Comparison of ENCODE assay signal across 9 cellular contexts in the genomic region with DNA sequence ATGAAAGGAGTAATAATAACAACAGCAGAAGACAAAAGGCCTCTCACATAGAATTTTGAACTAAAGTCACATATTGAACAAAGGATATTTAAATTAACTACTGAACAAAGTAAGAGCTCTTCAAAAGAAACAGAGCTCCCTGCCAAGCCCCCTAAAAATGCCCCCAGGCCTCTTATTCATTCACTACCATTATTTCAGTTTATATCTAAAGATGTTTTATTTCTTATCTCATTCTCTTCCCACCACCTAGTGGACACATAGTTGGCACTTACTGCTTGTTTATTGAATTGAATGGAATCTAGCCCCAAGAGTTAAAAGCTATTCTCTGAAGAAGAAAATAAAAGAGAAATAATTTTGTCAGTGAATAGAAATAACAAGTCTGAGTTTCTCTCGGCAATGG. TPM values are rescaled to one million over a fixed set of nuclear protein-coding genes. Genes with fewer than 3 reads are reported as not detected.
DNase-seq lines count a peak whose midpoint lies in the region; ATAC-seq and TF ChIP-seq lines count a peak whose summit lies in the region.
"Had no signal": no experiment of that assay in that cellular context is flagged by ENCODE, and none has a peak within 500 bp of the region (broad histone marks: within the 10 kb centered on the region; RNA-seq: fewer than 3 reads in every experiment).

No MANE protein-coding gene starts in this region.

- H3K9me2 ChIP-seq in SK-N-SH, result no peaks in the 10 kb centered on the region
- H3K9me2 ChIP-seq in hepatocyte (replicated peaks; ENCODE audit: insufficient read depth), result no peaks in the 10 kb centered on the region

- TF ChIP-seq CTCF in SK-N-SH (IDR thresholded peaks at IDR 0.05) (peak; percentile 59), hepatocyte (IDR thresholded peaks at IDR 0.05; ENCODE audit: poor library complexity) (peak; percentile 12), transverse colon (IDR thresholded peaks at IDR 0.05) (no peak)

- H2AFZ ChIP-seq in SK-N-SH (ENCODE audit: low read depth) (no peak overlapping the region), hepatocyte (no peak overlapping the region)

- peaks cover 38% of the 10 kb centered on the region for H3F3A ChIP-seq in SK-N-SH (replicated peaks; ENCODE audit: insufficient read depth)

- POLR2A ChIA-PET in SK-N-SH (lab: Yijun Ruan, JAX), result no interaction called here

- H3K4me3 Mint-ChIP-seq in activated naive CD8-positive, alpha-beta T cell treated with anti-CD3 and anti-CD28 coated beads for 36 hours, result no peak overlapping the region
- H3K4me3 Mint-ChIP-seq in activated naive CD8-positive, alpha-beta T cell treated with anti-CD3 and anti-CD28 coated beads, Interleukin-2, amount 50 U/mL, for 24 hours, result no peak overlapping the region

- no peak for TF ChIP-seq POLR2A in transverse colon (IDR thresholded peaks at IDR 0.05)

- H3K36me3 ChIP-seq in SK-N-SH (replicated peaks in 1 of 2; ENCODE audit: control insufficient read depth in 1 of 2, insufficient read depth in 2 of 2, low read length in 1 of 2) (peaks cover under 1 to 25% of the 10 kb centered on the region in 2 experiments), hepatocyte (replicated peaks; ENCODE audit: insufficient read depth, low read depth) (no peaks in the 10 kb centered on the region), transverse colon (peaks cover 0 to 5% (median 2%) of the 10 kb centered on the region in 4 donors), H7 (replicated peaks; ENCODE audit: control insufficient read depth, insufficient read depth, low read length) (peaks cover 5% of the 10 kb centered on the region)

- H3K36me3 Mint-ChIP-seq in activated naive CD8-positive, alpha-beta T cell treated with anti-CD3 and anti-CD28 coated beads for 36 hours, result no peaks in the 10 kb centered on the region
- H3K36me3 Mint-ChIP-seq in activated naive CD8-positive, alpha-beta T cell treated with anti-CD3 and anti-CD28 coated beads, Interleukin-2, amount 50 U/mL, for 24 hours (ENCODE audit: low read depth), result peaks cover 4% of the 10 kb centered on the region

- peaks cover 17% of the 10 kb centered on the region for H3K4me1 Mint-ChIP-seq in activated naive CD8-positive, alpha-beta T cell treated with anti-CD3 and anti-CD28 coated beads for 36 hours
- H3K4me1 Mint-ChIP-seq in activated naive CD8-positive, alpha-beta T cell treated with anti-CD3 and anti-CD28 coated beads, Interleukin-2, amount 50 U/mL, for 24 hours, result peaks cover 28% of the 10 kb centered on the region

- no peak overlapping the region for H3K9ac ChIP-seq in SK-N-SH

- H3K79me2 ChIP-seq in SK-N-SH (ENCODE audit: insufficient read depth) (peaks cover 100% of the 10 kb centered on the region), hepatocyte (peaks cover 45% of the 10 kb centered on the region)

- TF ChIP-seq RAD21 in SK-N-SH (IDR thresholded peaks at IDR 0.05; ENCODE audit: low read length), result peak; percentile 46

- H3K27ac ChIP-seq in SK-N-SH (ENCODE audit: low read depth in 2 of 2, low read length in 1 of 2) (peak overlapping the region; percentile 30 to 57; a peak in 3 of 4 replicates), hepatocyte (peak overlapping the region; percentile 0), transverse colon (peak overlapping the region; percentile 2 to 50 (median 12))

- no peak overlapping the region for H3K4me2 ChIP-seq in SK-N-SH
- no peak overlapping the region for H3K4me2 ChIP-seq in hepatocyte

- H3K9me3 Mint-ChIP-seq in activated naive CD8-positive, alpha-beta T cell treated with anti-CD3 and anti-CD28 coated beads for 36 hours, result no peaks in the 10 kb centered on the region
- H3K9me3 Mint-ChIP-seq in activated naive CD8-positive, alpha-beta T cell treated with anti-CD3 and anti-CD28 coated beads, Interleukin-2, amount 50 U/mL, for 24 hours, result no peaks in the 10 kb centered on the region

- no peak overlapping the region for H3K4me3 ChIP-seq in SK-N-SH (ENCODE audit: low read depth in 2 of 2, low read length in 1 of 2)
- H3K4me3 ChIP-seq in hepatocyte, result no peak overlapping the region
- no peak overlapping the region for H3K4me3 ChIP-seq in transverse colon
- no peak overlapping the region for H3K4me3 ChIP-seq in H7 (ENCODE audit: insufficient read depth, low read depth, low read length)

- CTCF ChIA-PET in SK-N-SH (lab: Yijun Ruan, JAX), result interaction anchor here (0.6 to 2.0 kb wide), 11 partner anchors 12 to 168 kb away, joined by 3 to 7 read pairs (median 4); no protein-coding TSS in a partner anchor

- TF ChIP-seq EP300 in SK-N-SH (IDR thresholded peaks at IDR 0.05; ENCODE audit: borderline replicate concordance in 1 of 2, low read depth in 1 of 2, low read length in 1 of 2) (no peak), transverse colon (IDR thresholded peaks at IDR 0.05; ENCODE audit: low read depth) (no peak)

- no peaks in the 10 kb centered on the region for H3K9me3 ChIP-seq in SK-N-SH
- no peaks in the 10 kb centered on the region for H3K9me3 ChIP-seq in hepatocyte (ENCODE audit: low read depth)
- H3K9me3 ChIP-seq in transverse colon, result no peaks in the 10 kb centered on the region

- H3K27me3 ChIP-seq in SK-N-SH (ENCODE audit: insufficient read depth) (no peaks in the 10 kb centered on the region), hepatocyte (no peaks in the 10 kb centered on the region), transverse colon (no peaks in the 10 kb centered on the region), H7 (ENCODE audit: control insufficient read depth, insufficient read depth, low read length) (no peaks in the 10 kb centered on the region)

- peaks cover 65% of the 10 kb centered on the region for H4K20me1 ChIP-seq in SK-N-SH (ENCODE audit: insufficient read depth)
- no peaks in the 10 kb centered on the region for H4K20me1 ChIP-seq in hepatocyte (ENCODE audit: insufficient read depth, poor library complexity, severe bottlenecking)

- peaks cover 0 to 39% of the 10 kb centered on the region in 2 experiments; a peak in 2 of 4 replicates for H3K4me1 ChIP-seq in SK-N-SH (ENCODE audit: control insufficient read depth in 1 of 2, insufficient read depth in 2 of 2, low read depth in 1 of 2, low read length in 1 of 2)
- peaks cover 6% of the 10 kb centered on the region for H3K4me1 ChIP-seq in hepatocyte (ENCODE audit: insufficient read depth)
- H3K4me1 ChIP-seq in transverse colon, result peaks cover 10 to 44% (median 23%) of the 10 kb centered on the region in 4 donors

- in situ Hi-C loops in transverse colon (cut with MboI; ENCODE audit: low pct_ligation_motif_present in 1 of 4, low pct_unique_long_range_greater_than_20kb in 1 of 4, low sequenced_read_pairs in 3 of 4), result no loop called here

- intact Hi-C loops in transverse colon (cut with DNase I; ENCODE audit: low total_unique reads), result no loop called here

- no peaks in the 10 kb centered on the region for H3K27me3 Mint-ChIP-seq in activated naive CD8-positive, alpha-beta T cell treated with anti-CD3 and anti-CD28 coated beads for 36 hours
- H3K27me3 Mint-ChIP-seq in activated naive CD8-positive, alpha-beta T cell treated with anti-CD3 and anti-CD28 coated beads, Interleukin-2, amount 50 U/mL, for 24 hours, result no peaks in the 10 kb centered on the region

- peak overlapping the region; percentile 8 for H3K27ac Mint-ChIP-seq in activated naive CD8-positive, alpha-beta T cell treated with anti-CD3 and anti-CD28 coated beads for 36 hours
- no peak overlapping the region for H3K27ac Mint-ChIP-seq in activated naive CD8-positive, alpha-beta T cell treated with anti-CD3 and anti-CD28 coated beads, Interleukin-2, amount 50 U/mL, for 24 hours

- WGBS in SK-N-SH (ENCODE audit: low lambda C conversion rate), result 58% methylated on average over 1 of the region's 1 CpG
- WGBS in hepatocyte (ENCODE audit: low lambda C conversion rate, missing lambda C conversion rate), result 67% methylated on average over 1 of the region's 1 CpG
- WGBS in transverse colon (ENCODE audit: low coverage in 1 of 2), 2 donors, result 50 to 59% methylated on average over 1 of the region's 1 CpG

- no peak for DNase-seq in activated naive CD8-positive, alpha-beta T cell treated with anti-CD3 and anti-CD28 coated beads for 36 hours
- DNase-seq in activated naive CD8-positive, alpha-beta T cell treated with anti-CD3 and anti-CD28 coated beads, Interleukin-2, amount 50 U/mL, for 24 hours, result no peak
- DNase-seq in SK-N-SH (no peak), hepatocyte (ENCODE audit: low spot score) (no peak), transverse colon (no peak), NCI-H2171 treated with DMSO at 0.1 percent for 48 hours (lab: John Stamatoyannopoulos, UW) (no peak), H7 (no peak)
- DNase-seq: activated T-cell treated with anti-CD3 and anti-CD28 coated beads, Interleukin-2, amount 50 U/mL, for 48 hours had no signal

- ATAC-seq in activated naive CD8-positive, alpha-beta T cell treated with anti-CD3 and anti-CD28 coated beads, Interleukin-2, amount 50 U/mL, for 24 hours, result no peak
- ATAC-seq in HG02610 (IDR thresholded peaks at IDR 0.05; ENCODE audit: unreplicated experiment), result no peak

TF ChIP-seq in SK-N-SH, 30 proteins besides CTCF, POLR2A, EP300 and RAD21 (continues in another document):
- TF ChIP-seq SIN3A (IDR thresholded peaks at IDR 0.05; ENCODE audit: borderline replicate concordance, low read depth, low read length) (no peak), FOSL2 (IDR thresholded peaks at IDR 0.05; ENCODE audit: borderline replicate concordance, low read depth) (no peak), YY1 (IDR thresholded peaks at IDR 0.05; ENCODE audit: low read depth) (no peak)
- TF ChIP-seq, protein P1, sequence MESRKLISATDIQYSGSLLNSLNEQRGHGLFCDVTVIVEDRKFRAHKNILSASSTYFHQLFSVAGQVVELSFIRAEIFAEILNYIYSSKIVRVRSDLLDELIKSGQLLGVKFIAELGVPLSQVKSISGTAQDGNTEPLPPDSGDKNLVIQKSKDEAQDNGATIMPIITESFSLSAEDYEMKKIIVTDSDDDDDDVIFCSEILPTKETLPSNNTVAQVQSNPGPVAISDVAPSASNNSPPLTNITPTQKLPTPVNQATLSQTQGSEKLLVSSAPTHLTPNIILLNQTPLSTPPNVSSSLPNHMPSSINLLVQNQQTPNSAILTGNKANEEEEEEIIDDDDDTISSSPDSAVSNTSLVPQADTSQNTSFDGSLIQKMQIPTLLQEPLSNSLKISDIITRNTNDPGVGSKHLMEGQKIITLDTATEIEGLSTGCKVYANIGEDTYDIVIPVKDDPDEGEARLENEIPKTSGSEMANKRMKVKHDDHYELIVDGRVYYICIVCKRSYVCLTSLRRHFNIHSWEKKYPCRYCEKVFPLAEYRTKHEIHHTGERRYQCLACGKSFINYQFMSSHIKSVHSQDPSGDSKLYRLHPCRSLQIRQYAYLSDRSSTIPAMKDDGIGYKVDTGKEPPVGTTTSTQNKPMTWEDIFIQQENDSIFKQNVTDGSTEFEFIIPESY (IDR thresholded peaks at IDR 0.05; ENCODE audit: borderline replicate concordance, low read depth), result no peak

RNA-seq across cellular contexts. Expression of a gene that starts 37.4 kb away (rescaled TPM):
- total RNA-seq in activated naive CD8-positive, alpha-beta T cell treated with anti-CD3 and anti-CD28 coated beads for 36 hours, result 10 to 100 TPM in 1 of 2 experiments, 1 to 10 TPM in 1; 9.6 to 10.0 TPM
- 147 and 190 TPM in 2 replicates for polyA plus RNA-seq in SK-N-SH (2012; rRNA removed)
- 125 and 144 TPM in 2 replicates for polyA plus RNA-seq in SK-N-SH (2012; cell fraction: cytosol; rRNA removed)
- 170 and 281 TPM in 2 replicates for polyA plus RNA-seq in SK-N-SH (2012; cell fraction: nucleus; rRNA removed)
- total RNA-seq in hepatocyte, result 77.3 and 93.4 TPM in 2 replicates
- polyA plus RNA-seq in hepatocyte, result 60.8 and 64.0 TPM in 2 replicates
- total RNA-seq in transverse colon, result 100 to 1,000 TPM in 3 of 4 donors, 10 to 100 TPM in 1; 96.1 to 133 (median 120) TPM
- total RNA-seq in H7 (2014; rRNA removed; shearing (Covaris generic)), result 194 and 200 TPM in 2 replicates

Comparison
In these comparisons a context has a peak if more than half of its experiments do, and no peak if none do; other contexts are left out.
1. CTCF ChIP-seq: peak in SK-N-SH (single experiment) and hepatocyte (single experiment); none in transverse colon (0 of 5).
2. Peak in every context shown above with its lines, with median percentiles within 50 percentile points of each other: H3K27ac ChIP-seq.